28 cellular contexts compared by ENCODE assay signal in genomic region chr20:21623781-21624094, GRCh38.
"Had no signal": no experiment of that assay in that cellular context is flagged by ENCODE, and none has a peak within 500 bp of the region (broad histone marks: within the 10 kb centered on the region; RNA-seq: fewer than 3 reads in every experiment).

No MANE protein-coding gene starts in this region.

- H3K9me3 ChIP-seq: ovary, psoas muscle, suprapubic skin, testis, tibial artery, transverse colon, upper lobe of right lung, uterus had no signal

- H3K4me3 ChIP-seq: neural progenitor cell, ovary, psoas muscle, skin epidermis, smooth muscle cell, spleen, suprapubic skin, testis, tibial artery, transverse colon, upper lobe of right lung, uterus had no signal

- H3K4me1 ChIP-seq: neural progenitor cell, parathyroid adenoma, psoas muscle, spleen, suprapubic skin, testis, tibial artery, transverse colon, upper lobe of right lung, uterus had no signal

- H3K9ac ChIP-seq: neural progenitor cell, parathyroid adenoma had no signal

- H3K4me2 ChIP-seq: neural progenitor cell, smooth muscle cell had no signal

- H3K27me3 ChIP-seq: ovary, testis, tibial artery, uterus had no signal

- H3K36me3 ChIP-seq: neural progenitor cell, ovary, spleen, suprapubic skin, tibial artery, transverse colon, upper lobe of right lung, uterus had no signal

- H3K79me2 ChIP-seq: parathyroid adenoma had no signal

- H3K27ac ChIP-seq: neural progenitor cell, ovary, parathyroid adenoma, psoas muscle, skin epidermis, spleen, suprapubic skin, testis, tibial artery, transverse colon, upper lobe of right lung, uterus had no signal

- DNase-seq: natural killer cell; occipital lobe; ovary; posterior cingulate gyrus; psoas muscle; right cardiac atrium; spleen; stimulated activated CD4-positive, alpha-beta T cell treated with anti-CD3 and anti-CD28 coated beads, Interleukin-12 subunit alpha, Interleukin-12 subunit beta, amount 100 ng/mL, for 4 hours; stimulated activated CD4-positive, alpha-beta T cell treated with anti-CD3 and anti-CD28 coated beads, Interleukin-1b, Interleukin-23, amount 100 ng/mL, for 48 hours; stimulated activated CD4-positive, alpha-beta T cell treated with anti-CD3 and anti-CD28 coated beads, Interleukin-4, amount 100 ng/mL, for 1 hour; stimulated activated CD4-positive, alpha-beta T cell treated with anti-CD3 and anti-CD28 coated beads, Interleukin-4, amount 100 ng/mL, for 4 hours; stimulated activated CD8-positive, alpha-beta memory T cell treated with anti-CD3 and anti-CD28 coated beads, Interleukin-4, amount 100 ng/mL, for 48 hours; stimulated activated naive CD4-positive, alpha-beta T cell; stimulated activated naive CD8-positive, alpha-beta T cell treated with anti-CD3 and anti-CD28 coated beads, Interleukin-15, amount 100 ng/mL, for 72 hours; stimulated activated naive CD8-positive, alpha-beta T cell treated with anti-CD3 and anti-CD28 coated beads, Interleukin-15, Interleukin-2, amounts not matched to agents 100 U/mL and 50 U/mL, for 24 hours; substantia nigra; testis; tibial artery; transverse colon; upper lobe of right lung; uterus had no signal

- H2AFZ ChIP-seq: neural progenitor cell, parathyroid adenoma had no signal

- ATAC-seq: natural killer cell; psoas muscle; right cardiac atrium; sciatic nerve; stimulated activated memory B cell treated with anti-CD40 and anti-IgM and Interleukin-4, amounts not matched to agents 10 μg/mL and 1 μg/mL and 100 μg/mL, for 72 hours; stimulated activated naive CD8-positive, alpha-beta T cell treated with anti-CD3 and anti-CD28 coated beads, Interleukin-15, amount 100 ng/mL, for 72 hours; stimulated activated naive CD8-positive, alpha-beta T cell treated with anti-CD3 and anti-CD28 coated beads, Interleukin-15, Interleukin-2, amounts not matched to agents 100 U/mL and 50 U/mL, for 24 hours; upper lobe of right lung had no signal
